Comparison of ENCODE assay signal across 8 cellular contexts in the genomic region with DNA sequence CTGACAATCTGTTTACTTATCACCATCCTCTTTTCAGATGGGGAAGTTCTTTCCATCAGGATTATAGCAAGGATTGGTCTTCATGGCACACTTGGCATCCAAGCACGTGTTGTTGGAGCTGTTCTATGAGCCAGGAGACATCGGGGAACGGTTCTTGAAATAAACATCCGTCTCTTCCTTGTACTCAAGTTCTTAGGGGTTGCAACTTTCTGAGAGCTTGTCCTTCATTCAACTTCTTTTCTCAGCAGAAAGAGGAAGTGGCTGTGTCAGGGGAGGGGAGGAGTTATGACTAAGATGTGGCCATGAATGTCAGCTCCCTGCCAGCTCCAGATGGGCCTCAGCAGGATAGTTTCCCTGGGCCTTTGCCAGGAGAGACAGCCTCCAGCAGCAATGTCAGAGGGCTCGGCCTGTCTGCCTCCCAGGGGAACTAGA. TPM values are rescaled to one million over a fixed set of nuclear protein-coding genes. Genes with fewer than 3 reads are reported as not detected.
A peak's percentile ranks its signal among the peaks of the same experiment; 100 is the strongest.
DNase-seq lines count a peak whose midpoint lies in the region; ATAC-seq and TF ChIP-seq lines count a peak whose summit lies in the region.
"Not testable (repeated sequence)": the region's sequence is repeated elsewhere in the genome, so short reads cannot be mapped to it uniquely, and the experiment has no call there.

No MANE protein-coding gene starts in this region.

- not testable (repeated sequence) for H3K9me3 ChIP-seq in ascending aorta, psoas muscle

- ATAC-seq in GM18873 (IDR thresholded peaks at IDR 0.05; ENCODE audit: low FRiP score, unreplicated experiment) (peak; percentile 79), HG02798 (IDR thresholded peaks at IDR 0.05; ENCODE audit: poor library complexity, unreplicated experiment) (peak; percentile 81), left cardiac atrium (peak; percentile 97 to 99), psoas muscle (peak; percentile 87 to 92 (median 90))

- not testable (repeated sequence) for TF ChIP-seq CTCF in ascending aorta (IDR thresholded peaks at IDR 0.05); psoas muscle (IDR thresholded peaks at IDR 0.05)

- not testable (repeated sequence) for H3K27me3 ChIP-seq in ascending aorta; psoas muscle (ENCODE audit: insufficient read depth in 3 of 3, low read length in 2 of 3)

- in situ Hi-C loops in KBM-7 (cut with MboI; ENCODE audit: low pct_unique_long_range_greater_than_20kb, low sequenced_read_pairs), result not testable (repeated sequence)

- H3K27ac ChIP-seq in ascending aorta, result peak overlapping the region; percentile 9 to 22
- not testable (repeated sequence) for H3K27ac ChIP-seq in psoas muscle

- DNase-seq in Ammon's horn (ENCODE audit: low spot score) (peak; percentile 28), KBM-7 (peak; percentile 89), SIG-M5 (lab: John Stamatoyannopoulos, UW) (peak; percentile 30)
- not testable (repeated sequence) for DNase-seq in ascending aorta (ENCODE audit: low spot score in 2 of 2); left cardiac atrium; psoas muscle

- not testable (repeated sequence) for H3K4me1 ChIP-seq in ascending aorta, psoas muscle

- H3K36me3 ChIP-seq in ascending aorta; psoas muscle (ENCODE audit: insufficient read depth in 1 of 2, low read depth in 1 of 2): not testable (repeated sequence)

- not testable (repeated sequence) for H3K4me3 ChIP-seq in ascending aorta, psoas muscle

- 1 to 4% (median 3%) methylated on average over 4 of the region's 5 CpGs for WGBS in psoas muscle, 3 donors

- intact Hi-C loops in ascending aorta (cut with DNase I); left cardiac atrium (cut with DNase I); psoas muscle (cut with DNase I): not testable (repeated sequence)

RNA-seq across cellular contexts. Expression of a gene that starts 15.9 kb away (rescaled TPM):
- total RNA-seq in ascending aorta (61.9 TPM), left cardiac atrium (10 to 100 TPM in 1 of 2 donors, 1 to 10 TPM in 1; 8.5 to 11.4 TPM), psoas muscle (10 to 100 TPM; 10.5 to 15.7 (median 14.6) TPM)
- 10 to 100 TPM; 12.8 to 21.5 (median 18.1) TPM for polyA plus RNA-seq in psoas muscle

RNA-seq across cellular contexts. Expression of a gene that starts 20.8 kb away (rescaled TPM):
- 1.1 TPM for total RNA-seq in ascending aorta
- under 1 TPM in 1 of 2 donors, not detected in 1; 0.76 TPM for total RNA-seq in left cardiac atrium
- total RNA-seq in psoas muscle, result 10 to 100 TPM in 1 of 4 donors, 1 to 10 TPM in 1, under 1 TPM in 1, not detected in 1; 0.96 to 12.3 (median 4.0) TPM
- under 1 TPM; 0.23 to 0.52 (median 0.32) TPM for polyA plus RNA-seq in psoas muscle

RNA-seq across cellular contexts. Expression of a gene that starts 36.1 kb away (rescaled TPM):
- total RNA-seq in ascending aorta (not detected), left cardiac atrium (1 to 10 TPM in 1 of 2 donors, under 1 TPM in 1; 0.55 to 1.4 TPM), psoas muscle (1 to 10 TPM in 1 of 4 donors, under 1 TPM in 3; 0.79 to 1.0 (median 0.86) TPM)
- polyA plus RNA-seq in psoas muscle, result 1 to 10 TPM; 1.3 to 3.3 (median 2.7) TPM
